Comparison of ENCODE assay signal across 25 cellular contexts in the genomic region with DNA sequence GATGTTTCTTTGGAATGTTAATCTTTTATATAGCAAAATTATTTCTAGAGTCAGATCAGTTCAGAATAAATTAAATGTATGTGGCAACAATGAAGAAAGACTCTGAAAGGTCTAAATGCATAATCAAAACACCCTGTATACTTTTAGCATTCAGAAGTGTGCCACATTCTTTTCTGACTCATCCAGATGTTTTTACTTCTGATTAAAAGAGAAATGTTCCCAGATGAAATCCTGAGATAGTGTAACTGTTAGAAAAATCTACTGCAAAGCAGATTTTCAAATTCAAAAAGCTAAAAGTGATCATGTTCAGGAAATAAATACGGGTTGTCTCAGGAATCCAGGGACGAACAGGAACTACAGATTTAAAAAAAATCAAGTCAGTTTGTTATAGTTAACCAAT.
DNase-seq lines count a peak whose midpoint lies in the region; ATAC-seq, FAIRE-seq and TF ChIP-seq lines count a peak whose summit lies in the region.
"Had no signal": no experiment of that assay in that cellular context is flagged by ENCODE, and none has a peak within 500 bp of the region (broad histone marks: within the 10 kb centered on the region; RNA-seq: fewer than 3 reads in every experiment).

No MANE protein-coding gene starts in this region.

- H2BK5ac ChIP-seq in mesenchymal stem cell (ENCODE audit: low read depth, low read length, poor library complexity, severe bottlenecking) = no peak overlapping the region

- H2BK120ac ChIP-seq in mesenchymal stem cell (ENCODE audit: low read depth, low read length) = no peak overlapping the region

- H3K27me3 ChIP-seq in PC-3 (ENCODE audit: low read length) = no peaks in the 10 kb centered on the region
- H3K27me3 ChIP-seq in mesenchymal stem cell (ENCODE audit: control insufficient read depth in 1 of 2, insufficient read depth in 1 of 2, low read length in 2 of 2) = no peaks in the 10 kb centered on the region
- H3K27me3 ChIP-seq: MG63 had no signal

- no peak overlapping the region for H4K8ac ChIP-seq in mesenchymal stem cell (ENCODE audit: low read length)

- peaks cover 11% of the 10 kb centered on the region; the same call in 2 of the 3 replicates for H3K4me1 ChIP-seq in A549
- H3K4me1 ChIP-seq in PC-3 (ENCODE audit: insufficient read depth, low read length) = peaks cover 25% of the 10 kb centered on the region
- H3K4me1 ChIP-seq in mesenchymal stem cell (ENCODE audit: control insufficient read depth, insufficient read depth, low read depth, low read length) = no peaks in the 10 kb centered on the region
- H3K4me1 ChIP-seq: BLaER1 had no signal

- H3K36me3 ChIP-seq in PC-3 (ENCODE audit: low read depth, low read length) (no peaks in the 10 kb centered on the region), mesenchymal stem cell (ENCODE audit: control insufficient read depth in 1 of 2, insufficient read depth in 2 of 2, low read depth in 1 of 2, low read length in 2 of 2) (no peaks in the 10 kb centered on the region)
- H3K36me3 ChIP-seq: BLaER1, MG63 had no signal

- H3K79me2 ChIP-seq in PC-3 (ENCODE audit: low read length) = no peaks in the 10 kb centered on the region

- no peaks in the 10 kb centered on the region for H3K79me1 ChIP-seq in mesenchymal stem cell (replicated peaks; ENCODE audit: low read length, poor library complexity, severe bottlenecking)

- 72% methylated on average over 2 of the region's 2 CpGs for WGBS in A549 (ENCODE audit: missing lambda C conversion rate)
- no CpG with 5 or more reads among the region's 2 CpGs for WGBS in mesenchymal stem cell

- ATAC-seq in A549 (no peak), PC-3 (no peak)
- ATAC-seq: CD8-positive, alpha-beta T cell had no signal

- H3K9ac ChIP-seq in PC-3 (ENCODE audit: low read length) = no peak overlapping the region
- H3K9ac ChIP-seq in mesenchymal stem cell (ENCODE audit: low read length) = peak overlapping the region; percentile 62
- H3K9ac ChIP-seq: BLaER1, SK-N-SH had no signal

- H3K18ac ChIP-seq in mesenchymal stem cell (ENCODE audit: low read depth in 1 of 2, low read length in 2 of 2) = no peak overlapping the region

- H3K9me3 ChIP-seq in A549 (no peaks in the 10 kb centered on the region), PC-3 (ENCODE audit: low read length) (no peaks in the 10 kb centered on the region), mesenchymal stem cell (ENCODE audit: control insufficient read depth, low read length) (no peaks in the 10 kb centered on the region)
- H3K9me3 ChIP-seq: BLaER1, MG63, SK-N-SH had no signal

- H3K23ac ChIP-seq in mesenchymal stem cell (ENCODE audit: low read length in 2 of 2) = no peak overlapping the region

- no peaks in the 10 kb centered on the region for H4K20me1 ChIP-seq in PC-3 (ENCODE audit: low read length)
- H4K20me1 ChIP-seq: BLaER1 had no signal

- no peak overlapping the region for H2BK12ac ChIP-seq in mesenchymal stem cell (ENCODE audit: low read length in 2 of 2)

- POLR2A ChIA-PET in A549 (lab: Yijun Ruan, JAX) = no interaction called here
- POLR2A ChIA-PET in PC-3 (lab: Charles Lee; ENCODE audit: unreplicated experiment) = no interaction called here

- H3K4ac ChIP-seq in mesenchymal stem cell (ENCODE audit: low read depth in 1 of 2, low read length in 2 of 2) = no peak overlapping the region

- H2AFZ ChIP-seq in PC-3 (ENCODE audit: low read length) (no peak overlapping the region), mesenchymal stem cell (ENCODE audit: low read depth, low read length) (no peak overlapping the region)

- TF ChIP-seq POLR2A in A549 (IDR thresholded peaks at IDR 0.05; ENCODE audit: low read length) = no peak

- no peak for DNase-seq in A549 (ENCODE audit: low read depth in 1 of 2, low spot score in 1 of 2)
- no peak for DNase-seq in PC-3
- no peak for DNase-seq in mesenchymal stem cell
- no peak for DNase-seq in anterior cingulate cortex (lab: John Stamatoyannopoulos, UW)
- no peak for DNase-seq in NCI-H146 treated with DMSO at 0.1 percent for 48 hours (lab: John Stamatoyannopoulos, UW; ENCODE audit: unreplicated experiment)
- no peak for DNase-seq in activated CD4-positive, alpha-beta T cell treated with anti-CD3 and anti-CD28 coated beads for 48 hours
- no peak for DNase-seq in NCI-H1417 (lab: John Stamatoyannopoulos, UW)
- DNase-seq: 8988T; Calu3; CD8-positive, alpha-beta T cell; DMS53; NCI-H1048; NCI-H1694 treated with DMSO at 0.1 percent for 48 hours; NCI-H2107; NCI-H510A; NCI-H748 treated with DMSO at 0.1 percent for 48 hours; NK-92 treated with Interleukin-12 subunit alpha and Interleukin-12 subunit beta, amount 100 ng/mL, for 24 hours; Right ventricle myocardium superior; SK-N-SH had no signal

- no peak overlapping the region for H2AK5ac ChIP-seq in mesenchymal stem cell (ENCODE audit: low read length, severe bottlenecking)

- no peaks in the 10 kb centered on the region for H3F3A ChIP-seq in PC-3 (ENCODE audit: low read length, unreplicated experiment)

- CTCF ChIA-PET in A549 (lab: Yijun Ruan, JAX) = no interaction called here
- CTCF ChIA-PET in PC-3 (lab: Charles Lee) = no interaction called here

- BruUV-seq in PC-3 (replicated peaks; lab: Mats Ljungman, UMichigan) = no TSS peak

- intact Hi-C loops in PC-3 (cut with micrococcal nuclease) = no loop called here

- H3K4me3 ChIP-seq in A549 (no peak overlapping the region), PC-3 (ENCODE audit: low read length) (no peak overlapping the region), mesenchymal stem cell (ENCODE audit: insufficient read depth in 1 of 2, low read depth in 1 of 2, low read length in 2 of 2) (no peak overlapping the region)
- H3K4me3 ChIP-seq: BLaER1, MG63 had no signal

- no peak for TF ChIP-seq EP300 in A549 (IDR thresholded peaks at IDR 0.05)

- peak; percentile 56 for FAIRE-seq in A549 (lab: Jason Lieb, UNC)
- peak; percentile 76 for FAIRE-seq in colon (lab: Jason Lieb, UNC)
- FAIRE-seq: H54, RCC 7860 had no signal

- H3K27ac ChIP-seq in A549 = no peak overlapping the region
- 0 out of 2 replicates have a peak overlapping the region, but pooled peaks have one; percentile 6 for H3K27ac ChIP-seq in PC-3 (ENCODE audit: low read length)
- no peak overlapping the region for H3K27ac ChIP-seq in mesenchymal stem cell (ENCODE audit: low read length, poor library complexity, severe bottlenecking)
- H3K27ac ChIP-seq: BLaER1, HL-60 had no signal

- H3K14ac ChIP-seq in mesenchymal stem cell (ENCODE audit: low read length in 2 of 2) = no peak overlapping the region

- H3K9me2 ChIP-seq in PC-3 (replicated peaks; ENCODE audit: low read length) = no peaks in the 10 kb centered on the region
- H3K9me2 ChIP-seq: SK-N-SH had no signal

- no peak for TF ChIP-seq RAD21 in A549 (conservative IDR thresholded peaks at IDR 0.05 in 1 of 2, IDR thresholded peaks at IDR 0.05 in 1 of 2)

- TF ChIP-seq CTCF in A549 (IDR thresholded peaks at IDR 0.05) (no peak), PC-3 (conservative IDR thresholded peaks at IDR 0.05; ENCODE audit: low read depth, low read length) (no peak)

- H3K4me2 ChIP-seq in A549 (no peak overlapping the region), PC-3 (ENCODE audit: low read length) (peak overlapping the region; percentile 68), mesenchymal stem cell (ENCODE audit: low read length, poor library complexity, severe bottlenecking) (no peak overlapping the region)
- H3K4me2 ChIP-seq: BLaER1 had no signal

- no peak overlapping the region for H2BK15ac ChIP-seq in mesenchymal stem cell (ENCODE audit: low read depth, poor library complexity, severe bottlenecking)

- no peak overlapping the region for H4K91ac ChIP-seq in mesenchymal stem cell (ENCODE audit: low read length)

TF ChIP-seq in A549, 52 proteins besides CTCF, POLR2A, EP300 and RAD21 (continues in another document):
- TF ChIP-seq, protein P1, sequence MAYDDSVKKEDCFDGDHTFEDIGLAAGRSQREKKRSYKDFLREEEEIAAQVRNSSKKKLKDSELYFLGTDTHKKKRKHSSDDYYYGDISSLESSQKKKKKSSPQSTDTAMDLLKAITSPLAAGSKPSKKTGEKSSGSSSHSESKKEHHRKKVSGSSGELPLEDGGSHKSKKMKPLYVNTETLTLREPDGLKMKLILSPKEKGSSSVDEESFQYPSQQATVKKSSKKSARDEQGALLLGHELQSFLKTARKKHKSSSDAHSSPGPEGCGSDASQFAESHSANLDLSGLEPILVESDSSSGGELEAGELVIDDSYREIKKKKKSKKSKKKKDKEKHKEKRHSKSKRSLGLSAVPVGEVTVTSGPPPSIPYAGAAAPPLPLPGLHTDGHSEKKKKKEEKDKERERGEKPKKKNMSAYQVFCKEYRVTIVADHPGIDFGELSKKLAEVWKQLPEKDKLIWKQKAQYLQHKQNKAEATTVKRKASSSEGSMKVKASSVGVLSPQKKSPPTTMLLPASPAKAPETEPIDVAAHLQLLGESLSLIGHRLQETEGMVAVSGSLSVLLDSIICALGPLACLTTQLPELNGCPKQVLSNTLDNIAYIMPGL (CRISPR knock-in tag; IDR thresholded peaks at IDR 0.05; ENCODE audit: borderline replicate concordance) = no peak
- no peak for TF ChIP-seq ZNF302 (CRISPR knock-in tag; IDR thresholded peaks at IDR 0.05)
- no peak for TF ChIP-seq KDM5A (IDR thresholded peaks at IDR 0.05)
- TF ChIP-seq, protein P2, sequence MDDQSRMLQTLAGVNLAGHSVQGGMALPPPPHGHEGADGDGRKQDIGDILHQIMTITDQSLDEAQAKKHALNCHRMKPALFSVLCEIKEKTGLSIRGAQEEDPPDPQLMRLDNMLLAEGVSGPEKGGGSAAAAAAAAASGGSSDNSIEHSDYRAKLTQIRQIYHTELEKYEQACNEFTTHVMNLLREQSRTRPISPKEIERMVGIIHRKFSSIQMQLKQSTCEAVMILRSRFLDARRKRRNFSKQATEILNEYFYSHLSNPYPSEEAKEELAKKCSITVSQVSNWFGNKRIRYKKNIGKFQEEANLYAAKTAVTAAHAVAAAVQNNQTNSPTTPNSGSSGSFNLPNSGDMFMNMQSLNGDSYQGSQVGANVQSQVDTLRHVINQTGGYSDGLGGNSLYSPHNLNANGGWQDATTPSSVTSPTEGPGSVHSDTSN (IDR thresholded peaks at IDR 0.05) = no peak
- TF ChIP-seq FOXS1 (CRISPR knock-in tag; IDR thresholded peaks at IDR 0.05) = no peak
- TF ChIP-seq, protein P3, sequence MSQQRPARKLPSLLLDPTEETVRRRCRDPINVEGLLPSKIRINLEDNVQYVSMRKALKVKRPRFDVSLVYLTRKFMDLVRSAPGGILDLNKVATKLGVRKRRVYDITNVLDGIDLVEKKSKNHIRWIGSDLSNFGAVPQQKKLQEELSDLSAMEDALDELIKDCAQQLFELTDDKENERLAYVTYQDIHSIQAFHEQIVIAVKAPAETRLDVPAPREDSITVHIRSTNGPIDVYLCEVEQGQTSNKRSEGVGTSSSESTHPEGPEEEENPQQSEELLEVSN (IDR thresholded peaks at IDR 0.05; ENCODE audit: borderline replicate concordance, low read depth) = no peak
- TF ChIP-seq MYC (IDR thresholded peaks at IDR 0.05; ENCODE audit: borderline replicate concordance, low read length) = no peak
- TF ChIP-seq CBX2 (IDR thresholded peaks at IDR 0.05; ENCODE audit: borderline replicate concordance, low read depth) = no peak
- TF ChIP-seq RARB (CRISPR knock-in tag; IDR thresholded peaks at IDR 0.05) = no peak
